ENCODE assay signal across 12 cellular contexts in the genomic region with DNA sequence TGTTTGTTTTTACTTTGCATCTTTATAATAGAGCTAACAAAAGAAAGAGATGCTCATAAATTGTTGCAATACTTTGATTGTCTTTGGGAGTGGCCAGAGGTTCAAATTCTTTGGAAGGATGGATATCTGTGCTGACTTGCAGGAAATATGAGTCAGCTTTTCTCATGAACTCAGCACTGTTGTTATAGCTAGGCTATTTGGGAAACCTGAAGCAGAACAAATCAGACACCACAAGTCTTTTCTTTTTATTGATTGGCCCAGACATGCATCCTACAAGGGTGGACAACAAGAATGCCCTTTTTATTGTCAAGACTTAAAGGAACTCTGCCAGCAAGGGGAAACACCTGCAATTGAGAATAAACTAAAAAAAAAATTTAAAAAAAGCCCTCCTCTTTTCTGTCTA. TPM values are rescaled to one million over a fixed set of nuclear protein-coding genes. Genes with fewer than 3 reads are reported as not detected.
DNase-seq lines count a peak whose midpoint lies in the region; ATAC-seq, FAIRE-seq and TF ChIP-seq lines count a peak whose summit lies in the region.
"Had no signal": no experiment of that assay in that cellular context is flagged by ENCODE, and none has a peak within 500 bp of the region (broad histone marks: within the 10 kb centered on the region; RNA-seq: fewer than 3 reads in every experiment).

No MANE protein-coding gene starts in this region.

- DNase-seq in activated CD4-positive, alpha-beta T cell treated with anti-CD3 and anti-CD28 coated beads, Interleukin-2, amount 10 ng/mL, durations not matched to agents 7 days and 5 days, result no peak
- no peak for DNase-seq in activated CD4-positive, alpha-beta T cell treated with anti-CD3 and anti-CD28 coated beads, Interleukin-2, amount 50 U/mL, for 4 hours
- peak; percentile 81 for DNase-seq in RWPE1 (ENCODE audit: low spot score)
- peak; percentile 43 for DNase-seq in epithelial cell of proximal tubule (ENCODE audit: low read depth)
- peak; percentile 54 for DNase-seq in small intestine
- no peak for DNase-seq in NCI-H2196 (lab: John Stamatoyannopoulos, UW; ENCODE audit: unreplicated experiment)
- DNase-seq in posterior vena cava (ENCODE audit: low spot score), result no peak
- DNase-seq: activated effector memory CD4-positive, alpha-beta T cell treated with anti-CD3 and anti-CD28 coated beads, Interleukin-2, amount 50 U/mL, for 16 hours; CD4-positive, alpha-beta T cell; thyroid gland had no signal

- no peak overlapping the region for H3K4me3 Mint-ChIP-seq in activated CD4-positive, alpha-beta T cell treated with anti-CD3 and anti-CD28 coated beads, Interleukin-2, amount 10 ng/mL, durations not matched to agents 7 days and 5 days
- H3K4me3 Mint-ChIP-seq: CD4-positive, alpha-beta T cell had no signal

- no peak overlapping the region for H3K4me3 ChIP-seq in epithelial cell of proximal tubule (ENCODE audit: low read depth, low read length)
- no peak overlapping the region for H3K4me3 ChIP-seq in small intestine (ENCODE audit: low read depth in 1 of 2, low read length in 2 of 2)
- H3K4me3 ChIP-seq: skin epidermis, thyroid gland had no signal

- H3K36me3 Mint-ChIP-seq in activated CD4-positive, alpha-beta T cell treated with anti-CD3 and anti-CD28 coated beads, Interleukin-2, amount 10 ng/mL, durations not matched to agents 7 days and 5 days (ENCODE audit: low read depth), result peaks cover 1% of the 10 kb centered on the region

- intact Hi-C loops in posterior vena cava (cut with DNase I), result no loop called here

- H3K27ac ChIP-seq in RWPE1, result no peak overlapping the region
- no peak overlapping the region for H3K27ac ChIP-seq in small intestine (ENCODE audit: low read depth in 1 of 2, low read length in 1 of 2)
- H3K27ac ChIP-seq: thyroid gland had no signal

- H3K27ac Mint-ChIP-seq in activated CD4-positive, alpha-beta T cell treated with anti-CD3 and anti-CD28 coated beads, Interleukin-2, amount 10 ng/mL, durations not matched to agents 7 days and 5 days, result peak overlapping the region; percentile 6
- H3K27ac Mint-ChIP-seq: CD4-positive, alpha-beta T cell had no signal

- no peak for FAIRE-seq in small intestine (lab: Jason Lieb, UNC)

- TF ChIP-seq CTCF in RWPE1 (conservative IDR thresholded peaks at IDR 0.05; ENCODE audit: low read depth) (no peak), epithelial cell of proximal tubule (conservative IDR thresholded peaks at IDR 0.05; ENCODE audit: low read depth, low read length) (no peak)

- CTCF ChIA-PET in activated CD4-positive, alpha-beta T cell treated with anti-CD3 and anti-CD28 coated beads, Interleukin-2, amount 10 ng/mL, durations not matched to agents 7 days and 5 days (lab: Charles Lee), result interaction anchor here (1.5 to 3.2 kb wide), 3 partner anchors 10 to 23 kb away, joined by 3 to 12 read pairs (median 9); no protein-coding TSS in a partner anchor
- CTCF ChIA-PET in RWPE1 (lab: Yijun Ruan, JAX), result no interaction called here

- no peaks in the 10 kb centered on the region for H3K4me1 ChIP-seq in small intestine (ENCODE audit: control insufficient read depth in 2 of 2, insufficient read depth in 1 of 2, low read depth in 1 of 2, low read length in 1 of 2)

- no peaks in the 10 kb centered on the region for H3K9me3 Mint-ChIP-seq in activated CD4-positive, alpha-beta T cell treated with anti-CD3 and anti-CD28 coated beads, Interleukin-2, amount 10 ng/mL, durations not matched to agents 7 days and 5 days
- H3K9me3 Mint-ChIP-seq: CD4-positive, alpha-beta T cell had no signal

- no peaks in the 10 kb centered on the region for H3K9me3 ChIP-seq in small intestine (ENCODE audit: control insufficient read depth, low read depth)
- H3K9me3 ChIP-seq: thyroid gland had no signal

- POLR2A ChIA-PET in activated CD4-positive, alpha-beta T cell treated with anti-CD3 and anti-CD28 coated beads, Interleukin-2, amount 10 ng/mL, durations not matched to agents 7 days and 5 days (lab: Charles Lee), result no interaction called here
- POLR2A ChIA-PET in RWPE1 (lab: Yijun Ruan, JAX; ENCODE audit: low non-redundant PET), result no interaction called here

- no peaks in the 10 kb centered on the region for H3K27me3 Mint-ChIP-seq in activated CD4-positive, alpha-beta T cell treated with anti-CD3 and anti-CD28 coated beads, Interleukin-2, amount 10 ng/mL, durations not matched to agents 7 days and 5 days
- H3K27me3 Mint-ChIP-seq: CD4-positive, alpha-beta T cell had no signal

- no peaks in the 10 kb centered on the region for H3K27me3 ChIP-seq in small intestine (ENCODE audit: control insufficient read depth in 2 of 2, insufficient read depth in 2 of 2, low read length in 2 of 2)
- H3K27me3 ChIP-seq: thyroid gland had no signal

- no peaks in the 10 kb centered on the region for H3K36me3 ChIP-seq in small intestine (ENCODE audit: control insufficient read depth in 2 of 2, insufficient read depth in 2 of 2, low read length in 2 of 2)
- H3K36me3 ChIP-seq: thyroid gland had no signal

- peaks cover 47% of the 10 kb centered on the region for H3K4me1 Mint-ChIP-seq in activated CD4-positive, alpha-beta T cell treated with anti-CD3 and anti-CD28 coated beads, Interleukin-2, amount 10 ng/mL, durations not matched to agents 7 days and 5 days

- ATAC-seq in GM18520 (IDR thresholded peaks at IDR 0.05; ENCODE audit: unreplicated experiment), result no peak

RNA-seq across cellular contexts. Expression of gene DENND4A, which starts 4.5 kb away (rescaled TPM):
- 10 to 100 TPM; 30.9 to 40.2 TPM for total RNA-seq in activated CD4-positive, alpha-beta T cell treated with anti-CD3 and anti-CD28 coated beads, Interleukin-2, amount 10 ng/mL, durations not matched to agents 7 days and 5 days
- total RNA-seq in epithelial cell of proximal tubule (5.2 and 9.9 TPM in 2 replicates), posterior vena cava (10 to 100 TPM; 28.6 to 30.1 TPM)
- 1 to 10 TPM; 2.4 to 7.3 (median 5.8) TPM for polyA plus RNA-seq in small intestine

Comparison
In these comparisons a context has a peak if more than half of its experiments do, and no peak if none do; other contexts are left out.
1. DNase-seq: peak in RWPE1 (single experiment), epithelial cell of proximal tubule (single experiment) and small intestine (single experiment); none in activated CD4-positive, alpha-beta T cell treated with anti-CD3 and anti-CD28 coated beads, Interleukin-2, amount 10 ng/mL, durations not matched to agents 7 days and 5 days (single experiment), activated CD4-positive, alpha-beta T cell treated with anti-CD3 and anti-CD28 coated beads, Interleukin-2, amount 50 U/mL, for 4 hours (0 of 2), NCI-H2196 (single experiment) and posterior vena cava (single experiment).